Comparison of ENCODE assay signal across 1 cellular context in the genomic region with DNA sequence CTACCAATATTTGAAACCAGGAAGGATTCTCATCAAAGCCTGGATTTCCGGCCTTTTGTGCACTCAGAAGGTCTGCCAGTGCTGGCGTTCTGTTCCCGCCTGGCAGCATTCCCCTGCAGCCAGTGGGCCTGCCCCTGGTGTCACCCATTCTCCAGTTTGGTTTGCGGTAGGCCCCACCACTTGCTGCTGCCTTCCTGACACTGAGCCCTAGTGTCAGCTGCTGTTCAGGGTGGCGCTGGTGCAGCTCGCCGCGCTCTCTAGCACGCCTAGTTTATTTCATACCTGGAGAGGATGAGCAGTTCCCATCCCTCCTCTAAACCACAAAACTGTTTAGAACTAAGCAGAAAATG.
TF ChIP-seq lines count a peak whose summit lies in the region.

No MANE protein-coding gene starts in this region.

TF ChIP-seq in WTC11, 78 proteins besides CTCF, POLR2A, EP300 and RAD21 (continued from another document):
- TF ChIP-seq, protein P1, sequence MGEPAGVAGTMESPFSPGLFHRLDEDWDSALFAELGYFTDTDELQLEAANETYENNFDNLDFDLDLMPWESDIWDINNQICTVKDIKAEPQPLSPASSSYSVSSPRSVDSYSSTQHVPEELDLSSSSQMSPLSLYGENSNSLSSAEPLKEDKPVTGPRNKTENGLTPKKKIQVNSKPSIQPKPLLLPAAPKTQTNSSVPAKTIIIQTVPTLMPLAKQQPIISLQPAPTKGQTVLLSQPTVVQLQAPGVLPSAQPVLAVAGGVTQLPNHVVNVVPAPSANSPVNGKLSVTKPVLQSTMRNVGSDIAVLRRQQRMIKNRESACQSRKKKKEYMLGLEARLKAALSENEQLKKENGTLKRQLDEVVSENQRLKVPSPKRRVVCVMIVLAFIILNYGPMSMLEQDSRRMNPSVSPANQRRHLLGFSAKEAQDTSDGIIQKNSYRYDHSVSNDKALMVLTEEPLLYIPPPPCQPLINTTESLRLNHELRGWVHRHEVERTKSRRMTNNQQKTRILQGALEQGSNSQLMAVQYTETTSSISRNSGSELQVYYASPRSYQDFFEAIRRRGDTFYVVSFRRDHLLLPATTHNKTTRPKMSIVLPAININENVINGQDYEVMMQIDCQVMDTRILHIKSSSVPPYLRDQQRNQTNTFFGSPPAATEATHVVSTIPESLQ (CRISPR knock-in tag; IDR thresholded peaks at IDR 0.05): no peak
- no peak for TF ChIP-seq GTF2I (CRISPR knock-in tag; conservative IDR thresholded peaks at IDR 0.05)
- no peak for TF ChIP-seq FOXK1 (CRISPR knock-in tag; IDR thresholded peaks at IDR 0.05)
- TF ChIP-seq ZNF281 (CRISPR knock-in tag; IDR thresholded peaks at IDR 0.05): no peak
- no peak for TF ChIP-seq AFF4 (CRISPR knock-in tag; IDR thresholded peaks at IDR 0.05; ENCODE audit: borderline replicate concordance)
TF ChIP-seq in WTC11: peak in this region for 0.
